ENCODE assay signal across 11 cellular contexts in genomic region chr10:114491933-114492332, GRCh38.
DNase-seq lines count a peak whose midpoint lies in the region; ATAC-seq and TF ChIP-seq lines count a peak whose summit lies in the region.
"Had no signal": no experiment of that assay in that cellular context is flagged by ENCODE, and none has a peak within 500 bp of the region (broad histone marks: within the 10 kb centered on the region; RNA-seq: fewer than 3 reads in every experiment).

No MANE protein-coding gene starts in this region.

- no peak overlapping the region for H3K4me3 ChIP-seq in heart right ventricle
- H3K4me3 ChIP-seq in vagina: no peak overlapping the region
- H3K4me3 ChIP-seq: mucosa of descending colon had no signal

- peak overlapping the region; percentile 66 for H3K4me3 Mint-ChIP-seq in stimulated activated naive CD8-positive, alpha-beta T cell treated with anti-CD3 and anti-CD28 coated beads, Interleukin-15, Interleukin-2, amounts not matched to agents 100 ng/mL and 50 ng/mL, for 24 hours
- peak overlapping the region; percentile 54 for H3K4me3 Mint-ChIP-seq in activated T-helper 17 cell treated with anti-CD3 and anti-CD28 coated beads, Interleukin-2, amount 50 U/mL, for 72 hours

- no peak for ATAC-seq in stimulated activated naive CD8-positive, alpha-beta T cell treated with anti-CD3 and anti-CD28 coated beads, Interleukin-15, Interleukin-2, amounts not matched to agents 100 U/mL and 50 U/mL, for 24 hours
- no peak for ATAC-seq in activated T-helper 17 cell treated with anti-CD3 and anti-CD28 coated beads, Interleukin-2, amount 50 U/mL, for 72 hours (replicated peaks)
- ATAC-seq in heart right ventricle: peak; percentile 23 to 79 (median 72)
- ATAC-seq in HG03280 (IDR thresholded peaks at IDR 0.05; ENCODE audit: unreplicated experiment): no peak
- ATAC-seq: mucosa of descending colon had no signal

- H3K27ac Mint-ChIP-seq in stimulated activated naive CD8-positive, alpha-beta T cell treated with anti-CD3 and anti-CD28 coated beads, Interleukin-15, Interleukin-2, amounts not matched to agents 100 ng/mL and 50 ng/mL, for 24 hours: peak overlapping the region; percentile 88
- H3K27ac Mint-ChIP-seq in activated T-helper 17 cell treated with anti-CD3 and anti-CD28 coated beads, Interleukin-2, amount 50 U/mL, for 72 hours: peak overlapping the region; percentile 76

- H3K27me3 Mint-ChIP-seq in stimulated activated naive CD8-positive, alpha-beta T cell treated with anti-CD3 and anti-CD28 coated beads, Interleukin-15, Interleukin-2, amounts not matched to agents 100 ng/mL and 50 ng/mL, for 24 hours: no peaks in the 10 kb centered on the region
- H3K27me3 Mint-ChIP-seq in activated T-helper 17 cell treated with anti-CD3 and anti-CD28 coated beads, Interleukin-2, amount 50 U/mL, for 72 hours: no peaks in the 10 kb centered on the region

- H3K27ac ChIP-seq in heart right ventricle (peak overlapping the region in 7 of 10 donors; percentile 17 to 70 (median 48)), vagina (peak overlapping the region; percentile 69)

- peaks cover 36% of the 10 kb centered on the region for H3K36me3 Mint-ChIP-seq in stimulated activated naive CD8-positive, alpha-beta T cell treated with anti-CD3 and anti-CD28 coated beads, Interleukin-15, Interleukin-2, amounts not matched to agents 100 ng/mL and 50 ng/mL, for 24 hours (ENCODE audit: low read depth)
- H3K36me3 Mint-ChIP-seq in activated T-helper 17 cell treated with anti-CD3 and anti-CD28 coated beads, Interleukin-2, amount 50 U/mL, for 72 hours (ENCODE audit: low read depth): peaks cover 62% of the 10 kb centered on the region

- no peak for DNase-seq in stimulated activated naive CD8-positive, alpha-beta T cell treated with anti-CD3 and anti-CD28 coated beads, Interleukin-15, Interleukin-2, amounts not matched to agents 100 U/mL and 50 U/mL, for 24 hours
- DNase-seq in heart right ventricle (peak in 1 of 2 donors; percentile 67), vagina (ENCODE audit: extremely low spot score in 2 of 2) (no peak), SKM-1 treated with dmso at 0.1 percent for 144 hours (lab: John Stamatoyannopoulos, UW; ENCODE audit: unreplicated experiment) (no peak), ecto neural progenitor cell (ENCODE audit: low spot score) (no peak)
- DNase-seq: activated effector memory CD4-positive, alpha-beta T cell treated with Interleukin-2 at 50 U/mL for 16 hours; hippocampal formation; mucosa of descending colon had no signal

- intact Hi-C loops in heart right ventricle (cut with DNase I) (no loop called here), vagina (cut with DNase I) (no loop called here)

- H3K4me1 ChIP-seq in heart right ventricle: peaks cover 14 to 69% (median 52%) of the 10 kb centered on the region in 9 donors
- H3K4me1 ChIP-seq in vagina: peaks cover 28% of the 10 kb centered on the region

- H3K4me1 Mint-ChIP-seq in stimulated activated naive CD8-positive, alpha-beta T cell treated with anti-CD3 and anti-CD28 coated beads, Interleukin-15, Interleukin-2, amounts not matched to agents 100 ng/mL and 50 ng/mL, for 24 hours (ENCODE audit: low read depth): peaks cover 89% of the 10 kb centered on the region
- peaks cover 45% of the 10 kb centered on the region for H3K4me1 Mint-ChIP-seq in activated T-helper 17 cell treated with anti-CD3 and anti-CD28 coated beads, Interleukin-2, amount 50 U/mL, for 72 hours

- WGBS in heart right ventricle, 2 donors: 6 to 15% methylated on average over 4 of the region's 4 CpGs

- H3K36me3 ChIP-seq in heart right ventricle: peaks cover 0 to 71% (median 20%) of the 10 kb centered on the region in 9 donors
- H3K36me3 ChIP-seq in vagina: peaks cover 0 to 4% of the 10 kb centered on the region in 2 donors

- no peaks in the 10 kb centered on the region for H3K9me3 ChIP-seq in heart right ventricle
- no peaks in the 10 kb centered on the region for H3K9me3 ChIP-seq in vagina
- H3K9me3 ChIP-seq: mucosa of descending colon had no signal

- no peaks in the 10 kb centered on the region for H3K27me3 ChIP-seq in heart right ventricle
- no peaks in the 10 kb centered on the region for H3K27me3 ChIP-seq in vagina

- TF ChIP-seq POLR2A in vagina (IDR thresholded peaks at IDR 0.05): no peak

- peaks cover 5% of the 10 kb centered on the region for H3K9me3 Mint-ChIP-seq in stimulated activated naive CD8-positive, alpha-beta T cell treated with anti-CD3 and anti-CD28 coated beads, Interleukin-15, Interleukin-2, amounts not matched to agents 100 ng/mL and 50 ng/mL, for 24 hours
- H3K9me3 Mint-ChIP-seq in activated T-helper 17 cell treated with anti-CD3 and anti-CD28 coated beads, Interleukin-2, amount 50 U/mL, for 72 hours: no peaks in the 10 kb centered on the region

- TF ChIP-seq CTCF in heart right ventricle (IDR thresholded peaks at IDR 0.05) (no peak), vagina (IDR thresholded peaks at IDR 0.05) (no peak)

Comparison
In these comparisons a context has a peak if more than half of its experiments do, and no peak if none do; other contexts are left out.
1. ATAC-seq: peak in heart right ventricle (8 of 8); none in stimulated activated naive CD8-positive, alpha-beta T cell treated with anti-CD3 and anti-CD28 coated beads, Interleukin-15, Interleukin-2, amounts not matched to agents 100 U/mL and 50 U/mL, for 24 hours (single experiment), activated T-helper 17 cell treated with anti-CD3 and anti-CD28 coated beads, Interleukin-2, amount 50 U/mL, for 72 hours (single experiment) and HG03280 (single experiment).